Comparison of ENCODE assay signal across 33 cellular contexts in genomic region chr14:80124794-80125193, GRCh38.
"Had no signal": no experiment of that assay in that cellular context is flagged by ENCODE, and none has a peak within 500 bp of the region (broad histone marks: within the 10 kb centered on the region; RNA-seq: fewer than 3 reads in every experiment).

No MANE protein-coding gene starts in this region.

- H3K9me3 ChIP-seq: adrenal gland, body of pancreas had no signal

- H3K36me3 ChIP-seq: adrenal gland, brain microvascular endothelial cell, breast epithelium, cardiac muscle cell had no signal

- H3K27ac ChIP-seq: adrenal gland, body of pancreas, brain microvascular endothelial cell, breast epithelium, cardiac muscle cell, VCaP had no signal

- ATAC-seq: activated CD8-positive, alpha-beta T cell treated with anti-CD3 and anti-CD28 coated beads for 36 hours; activated naive CD4-positive, alpha-beta T cell treated with anti-CD3 and anti-CD28 coated beads, Interleukin-2, amount 50 U/mL, for 72 hours; activated T-cell treated with anti-CD3 and anti-CD28 coated beads, Interleukin-2, amount 50 U/mL, for 4 hours; activated T-cell treated with anti-CD3 and anti-CD28 coated beads, Interleukin-2, amount 50 U/mL, for 72 hours; activated T-helper 17 cell treated with anti-CD3 and anti-CD28 coated beads, Interleukin-2, amount 50 U/mL, for 72 hours; body of pancreas had no signal

- H3K4me3 ChIP-seq: adrenal gland, body of pancreas, breast epithelium, cardiac muscle cell had no signal

- H3K27me3 ChIP-seq: adrenal gland, body of pancreas, brain microvascular endothelial cell, breast epithelium, cardiac muscle cell had no signal

- DNase-seq: activated B cell treated with CpG ODN at 0.5 μM for 24 hours; activated CD4-positive, alpha-beta memory T cell treated with anti-CD3 and anti-CD28 coated beads for 36 hours; activated CD4-positive, alpha-beta T cell treated with anti-CD3 and anti-CD28 coated beads for 4 hours; activated CD4-positive, alpha-beta T cell treated with anti-CD3 and anti-CD28 coated beads, Interleukin-2, amount 10 ng/mL, durations not matched to agents 24 days and 14 days; activated CD4-positive, alpha-beta T cell treated with anti-CD3 and anti-CD28 coated beads, Interleukin-2, amount 50 U/mL, for 1 hour; activated CD4-positive, alpha-beta T cell treated with anti-CD3 and anti-CD28 coated beads, Interleukin-2, amount 50 U/mL, for 4 hours; activated CD4-positive, CD25-positive, alpha-beta regulatory T cell treated with anti-CD3 and anti-CD28 coated beads, Interleukin-2, amount 50 U/mL, for 72 hours; activated CD8-positive, alpha-beta memory T cell treated with anti-CD3 and anti-CD28 coated beads, Interleukin-2, amount 50 U/mL, for 4 hours; activated CD8-positive, alpha-beta T cell treated with anti-CD3 and anti-CD28 coated beads for 36 hours; activated effector memory CD4-positive, alpha-beta T cell treated with anti-CD3 and anti-CD28 coated beads, Interleukin-2, amount 50 U/mL, for 16 hours; activated gamma-delta T cell treated with Interleukin-2 at 50 U/mL for 16 hours; activated naive CD4-positive, alpha-beta T cell; activated naive CD4-positive, alpha-beta T cell treated with anti-CD3 and anti-CD28 coated beads for 36 hours; activated naive CD4-positive, alpha-beta T cell treated with anti-CD3 and anti-CD28 coated beads, Interleukin-2, amount 50 U/mL, for 16 hours; activated naive CD8-positive, alpha-beta T cell treated with anti-CD3 and anti-CD28 coated beads for 36 hours; activated T-cell treated with anti-CD3 and anti-CD28 coated beads for 4 hours; activated T-cell treated with anti-CD3 and anti-CD28 coated beads, Interleukin-2, amount 50 U/mL, for 1 hour; activated T-cell treated with anti-CD3 and anti-CD28 coated beads, Interleukin-2, amount 50 U/mL, for 4 hours; activated T-cell treated with anti-CD3 and anti-CD28 coated beads, Interleukin-2, amount 50 U/mL, for 72 hours; adrenal gland; amniotic stem cell; aorta; body of pancreas; brain microvascular endothelial cell; caudate nucleus; T-helper 1 cell; T-helper 2 cell; T-helper 9 cell had no signal

- H3K4me1 ChIP-seq: adrenal gland, body of pancreas, breast epithelium had no signal
